18 cellular contexts compared by ENCODE assay signal in genomic region chr4:83605744-83606172, GRCh38.
DNase-seq lines count a peak whose midpoint lies in the region; ATAC-seq and TF ChIP-seq lines count a peak whose summit lies in the region.
"Had no signal": no experiment of that assay in that cellular context is flagged by ENCODE, and none has a peak within 500 bp of the region (broad histone marks: within the 10 kb centered on the region; RNA-seq: fewer than 3 reads in every experiment).

No MANE protein-coding gene starts in this region.

- H3K4me2 ChIP-seq in hepatocyte = peak overlapping the region; percentile 27

- no peaks in the 10 kb centered on the region for H3K27me3 Mint-ChIP-seq in CD4-positive, alpha-beta memory T cell
- H3K27me3 Mint-ChIP-seq in stimulated activated memory B cell treated with anti-CD40 and anti-IgM and Interleukin-4, amounts not matched to agents 10 μg/mL and 1 μg/mL and 100 μg/mL, for 72 hours = peaks cover 3% of the 10 kb centered on the region
- H3K27me3 Mint-ChIP-seq: T-helper 17 cell had no signal

- WGBS in hepatocyte (ENCODE audit: low lambda C conversion rate, missing lambda C conversion rate) = 64% methylated on average over 3 of the region's 3 CpGs
- 74% methylated on average over 3 of the region's 3 CpGs for WGBS in esophagus squamous epithelium, 2 donors

- no peak for TF ChIP-seq POLR2A in esophagus squamous epithelium (IDR thresholded peaks at IDR 0.05)

- H3K36me3 Mint-ChIP-seq in CD4-positive, alpha-beta memory T cell = peaks cover 6 to 17% of the 10 kb centered on the region in 2 donors
- H3K36me3 Mint-ChIP-seq in stimulated activated memory B cell treated with anti-CD40 and anti-IgM and Interleukin-4, amounts not matched to agents 10 μg/mL and 1 μg/mL and 100 μg/mL, for 72 hours = no peaks in the 10 kb centered on the region

- intact Hi-C loops in left ventricle myocardium superior (cut with micrococcal nuclease) (no loop called here), left cardiac atrium (cut with DNase I) (no loop called here), esophagus squamous epithelium (cut with DNase I) (no loop called here)
- intact Hi-C loops in CD4-positive, alpha-beta memory T cell (cut with micrococcal nuclease) = no loop called here

- H3K9me3 ChIP-seq in hepatocyte (ENCODE audit: low read depth) = no peaks in the 10 kb centered on the region
- H3K9me3 ChIP-seq in esophagus squamous epithelium = no peaks in the 10 kb centered on the region
- no peaks in the 10 kb centered on the region for H3K9me3 ChIP-seq in CD4-positive, alpha-beta memory T cell (ENCODE audit: control insufficient read depth in 1 of 2, low read length in 2 of 2)

- no peak for TF ChIP-seq CTCF in hepatocyte (IDR thresholded peaks at IDR 0.05; ENCODE audit: poor library complexity)
- no peak for TF ChIP-seq CTCF in esophagus squamous epithelium (IDR thresholded peaks at IDR 0.05)

- ATAC-seq in left ventricle myocardium superior (peak; percentile 45), left cardiac atrium (no peak), HG03439 (IDR thresholded peaks at IDR 0.05; ENCODE audit: unreplicated experiment) (peak; percentile 59)
- ATAC-seq in stimulated activated memory B cell treated with anti-CD40 and anti-IgM and Interleukin-4, amounts not matched to agents 10 μg/mL and 1 μg/mL and 100 μg/mL, for 72 hours = no peak
- ATAC-seq: activated T-cell treated with anti-CD3 and anti-CD28 coated beads, Interleukin-2, amount 50 U/mL, for 4 hours; T-helper 17 cell had no signal

- no peak overlapping the region for H2AFZ ChIP-seq in hepatocyte

- no peak for DNase-seq in left ventricle myocardium superior
- DNase-seq in left cardiac atrium = no peak
- peak; percentile 20 for DNase-seq in hepatocyte (ENCODE audit: low spot score)
- DNase-seq in esophagus squamous epithelium (lab: John Stamatoyannopoulos, UW) = no peak
- no peak for DNase-seq in CD4-positive, alpha-beta memory T cell
- no peak for DNase-seq in SIG-M5 treated with dmso at 0.1 percent for 504 hours (lab: John Stamatoyannopoulos, UW; ENCODE audit: unreplicated experiment)
- DNase-seq: activated T-cell treated with anti-CD3 and anti-CD28 coated beads, Interleukin-2, amount 50 U/mL, for 4 hours; amniotic stem cell; Caco-2; GF-D8; NCI-H1694 treated with DMSO at 0.1 percent for 48 hours; NCI-H524; substantia nigra; T-helper 17 cell had no signal

- H3K4me3 ChIP-seq in hepatocyte (no peak overlapping the region), esophagus squamous epithelium (no peak overlapping the region)
- H3K4me3 ChIP-seq in CD4-positive, alpha-beta memory T cell (ENCODE audit: low read length in 2 of 2) = no peak overlapping the region
- H3K4me3 ChIP-seq: coronary artery, esophagus muscularis mucosa had no signal

- H3K4me3 Mint-ChIP-seq in CD4-positive, alpha-beta memory T cell = no peak overlapping the region
- H3K4me3 Mint-ChIP-seq in stimulated activated memory B cell treated with anti-CD40 and anti-IgM and Interleukin-4, amounts not matched to agents 10 μg/mL and 1 μg/mL and 100 μg/mL, for 72 hours = no peak overlapping the region
- H3K4me3 Mint-ChIP-seq: activated T-cell treated with anti-CD3 and anti-CD28 coated beads, Interleukin-2, amount 50 U/mL, for 4 hours; T-helper 17 cell had no signal

- H3K9me3 Mint-ChIP-seq in CD4-positive, alpha-beta memory T cell = peaks cover 0 to 4% (median 0%) of the 10 kb centered on the region in 8 donors
- no peaks in the 10 kb centered on the region for H3K9me3 Mint-ChIP-seq in stimulated activated memory B cell treated with anti-CD40 and anti-IgM and Interleukin-4, amounts not matched to agents 10 μg/mL and 1 μg/mL and 100 μg/mL, for 72 hours

- POLR2A ChIA-PET in CD4-positive, alpha-beta memory T cell (lab: Charles Lee; ENCODE audit: partially characterized antibody) = no interaction called here

- H3K27ac Mint-ChIP-seq in CD4-positive, alpha-beta memory T cell = no peak overlapping the region
- no peak overlapping the region for H3K27ac Mint-ChIP-seq in stimulated activated memory B cell treated with anti-CD40 and anti-IgM and Interleukin-4, amounts not matched to agents 10 μg/mL and 1 μg/mL and 100 μg/mL, for 72 hours
- H3K27ac Mint-ChIP-seq: T-helper 17 cell had no signal

- H3K27ac ChIP-seq in hepatocyte (peak overlapping the region; percentile 58), esophagus squamous epithelium (no peak overlapping the region)
- no peak overlapping the region for H3K27ac ChIP-seq in CD4-positive, alpha-beta memory T cell (ENCODE audit: low read depth, low read length)
- H3K27ac ChIP-seq: coronary artery, esophagus muscularis mucosa had no signal

- no peaks in the 10 kb centered on the region for H3K36me3 ChIP-seq in hepatocyte (replicated peaks; ENCODE audit: insufficient read depth, low read depth)
- no peaks in the 10 kb centered on the region for H3K36me3 ChIP-seq in esophagus squamous epithelium
- H3K36me3 ChIP-seq in CD4-positive, alpha-beta memory T cell (ENCODE audit: insufficient read depth, low read length) = no peaks in the 10 kb centered on the region

- H3K79me2 ChIP-seq in hepatocyte = no peaks in the 10 kb centered on the region

- H3K4me1 ChIP-seq in hepatocyte (ENCODE audit: insufficient read depth) (peaks cover 7% of the 10 kb centered on the region), esophagus squamous epithelium (no peaks in the 10 kb centered on the region)
- no peaks in the 10 kb centered on the region for H3K4me1 ChIP-seq in CD4-positive, alpha-beta memory T cell (ENCODE audit: insufficient read depth, low read length)

- H3K4me1 Mint-ChIP-seq in CD4-positive, alpha-beta memory T cell = no peaks in the 10 kb centered on the region
- H3K4me1 Mint-ChIP-seq in stimulated activated memory B cell treated with anti-CD40 and anti-IgM and Interleukin-4, amounts not matched to agents 10 μg/mL and 1 μg/mL and 100 μg/mL, for 72 hours = peaks cover 17% of the 10 kb centered on the region

- H3K27me3 ChIP-seq in hepatocyte (no peaks in the 10 kb centered on the region), esophagus squamous epithelium (no peaks in the 10 kb centered on the region)
- no peaks in the 10 kb centered on the region for H3K27me3 ChIP-seq in CD4-positive, alpha-beta memory T cell (ENCODE audit: insufficient read depth, low read length)
- H3K27me3 ChIP-seq: esophagus muscularis mucosa had no signal

- H3K9me2 ChIP-seq in hepatocyte (replicated peaks; ENCODE audit: insufficient read depth) = no peaks in the 10 kb centered on the region

- no peaks in the 10 kb centered on the region for H4K20me1 ChIP-seq in hepatocyte (ENCODE audit: insufficient read depth, poor library complexity, severe bottlenecking)

- CTCF ChIA-PET in CD4-positive, alpha-beta memory T cell (lab: Charles Lee; ENCODE audit: partially characterized antibody) = no interaction called here

Comparison
In these comparisons a context has a peak if more than half of its experiments do, and no peak if none do; other contexts are left out.
1. ATAC-seq: peak in left ventricle myocardium superior (single experiment) and HG03439 (single experiment); none in left cardiac atrium (0 of 2) and stimulated activated memory B cell treated with anti-CD40 and anti-IgM and Interleukin-4, amounts not matched to agents 10 μg/mL and 1 μg/mL and 100 μg/mL, for 72 hours (single experiment).